ENCODE assay signal across 30 cellular contexts in genomic region chr19:11494634-11495285, GRCh38. TPM values are rescaled to one million over a fixed set of nuclear protein-coding genes. Genes with fewer than 3 reads are reported as not detected.
"Had no signal": no experiment of that assay in that cellular context is flagged by ENCODE, and none has a peak within 500 bp of the region (broad histone marks: within the 10 kb centered on the region; RNA-seq: fewer than 3 reads in every experiment).

No MANE protein-coding gene starts in this region.

- H3K4me3 ChIP-seq: body of pancreas, esophagus squamous epithelium, heart right ventricle, left ventricle myocardium inferior, lung, ovary, right lobe of liver, upper lobe of left lung, vagina had no signal

- H3K36me3 ChIP-seq: ovary had no signal

- H3K4me1 Mint-ChIP-seq: activated B cell treated with CpG ODN at 0.5 μM for 24 hours; activated CD8-positive, alpha-beta memory T cell treated with anti-CD3 and anti-CD28 coated beads, Interleukin-2, amount 10 ng/mL, durations not matched to agents 7 days and 5 days; activated naive CD4-positive, alpha-beta T cell treated with anti-CD3 and anti-CD28 coated beads, Interleukin-2, amount 50 U/mL, for 24 hours; nephron; T-cell had no signal

- ATAC-seq: activated CD8-positive, alpha-beta memory T cell treated with anti-CD3 and anti-CD28 coated beads, Interleukin-2, amount 10 ng/mL, durations not matched to agents 7 days and 5 days; activated CD8-positive, alpha-beta T cell treated with anti-CD3 and anti-CD28 coated beads, Interleukin-2, amount 10 ng/mL, durations not matched to agents 7 days and 5 days; body of pancreas; right lobe of liver; T-cell had no signal

- H3K9me3 Mint-ChIP-seq: activated B cell treated with CpG ODN at 0.5 μM for 24 hours; activated naive CD4-positive, alpha-beta T cell treated with anti-CD3 and anti-CD28 coated beads, Interleukin-2, amount 50 U/mL, for 24 hours; activated T-helper 2 cell treated with anti-CD3 and anti-CD28 coated beads, Interferon-gamma antibody, Interleukin-2, Interleukin-4, amounts not matched to agents 10 μg/mL and 5 μg/mL and 100 μg/mL, durations not matched to agents 14 hours and 24 hours and 36 hours; nephron; T-cell had no signal

- H3K27me3 ChIP-seq: body of pancreas, esophagus squamous epithelium, heart right ventricle, ovary, right lobe of liver, upper lobe of left lung, vagina had no signal

- H3K4me1 ChIP-seq: esophagus squamous epithelium, heart right ventricle, left ventricle myocardium inferior, upper lobe of left lung, vagina had no signal

- DNase-seq: activated B cell treated with CpG ODN at 0.5 μM for 24 hours; activated CD8-positive, alpha-beta memory T cell treated with anti-CD3 and anti-CD28 coated beads, Interleukin-2, amount 10 ng/mL, durations not matched to agents 7 days and 5 days; activated CD8-positive, alpha-beta T cell treated with anti-CD3 and anti-CD28 coated beads, Interleukin-2, amount 10 ng/mL, durations not matched to agents 7 days and 5 days; activated T-cell treated with anti-CD3 and anti-CD28 coated beads, Interleukin-2, amount 50 U/mL, for 48 hours; aorta; cortex of kidney; esophagus squamous epithelium; foreskin melanocyte; heart right ventricle; kidney glomerular epithelial cell; left ventricle myocardium inferior; ovary; right lobe of liver; stimulated activated CD4-positive, alpha-beta T cell treated with anti-CD3 and anti-CD28 coated beads, Interleukin-2, amount 100 ng/mL, for 48 hours; stimulated activated naive CD4-positive, alpha-beta T cell treated with Interleukin-2 at 50 U/mL for 16 hours; T-cell had no signal

- H3K27me3 Mint-ChIP-seq: activated B cell treated with CpG ODN at 0.5 μM for 24 hours; activated CD8-positive, alpha-beta memory T cell treated with anti-CD3 and anti-CD28 coated beads, Interleukin-2, amount 10 ng/mL, durations not matched to agents 7 days and 5 days; activated naive CD4-positive, alpha-beta T cell treated with anti-CD3 and anti-CD28 coated beads, Interleukin-2, amount 50 U/mL, for 24 hours; progenitor cell of endocrine pancreas; T-cell had no signal

- H3K27ac ChIP-seq: body of pancreas, epithelial cell of prostate, esophagus squamous epithelium, heart right ventricle, left ventricle myocardium inferior, ovary, right lobe of liver, upper lobe of left lung, vagina had no signal

- H3K4me3 Mint-ChIP-seq: activated B cell treated with CpG ODN at 0.5 μM for 24 hours; activated CD8-positive, alpha-beta memory T cell treated with anti-CD3 and anti-CD28 coated beads, Interleukin-2, amount 10 ng/mL, durations not matched to agents 7 days and 5 days; activated CD8-positive, alpha-beta T cell treated with anti-CD3 and anti-CD28 coated beads, Interleukin-2, amount 10 ng/mL, durations not matched to agents 7 days and 5 days; activated naive CD4-positive, alpha-beta T cell treated with anti-CD3 and anti-CD28 coated beads, Interleukin-2, amount 50 U/mL, for 24 hours; nephron; T-cell had no signal

- H3K9me3 ChIP-seq: body of pancreas, esophagus squamous epithelium, heart right ventricle, left ventricle myocardium inferior, ovary, right lobe of liver, upper lobe of left lung, vagina had no signal

- H3K27ac Mint-ChIP-seq: activated B cell treated with CpG ODN at 0.5 μM for 24 hours; activated CD8-positive, alpha-beta memory T cell treated with anti-CD3 and anti-CD28 coated beads, Interleukin-2, amount 10 ng/mL, durations not matched to agents 7 days and 5 days; activated CD8-positive, alpha-beta T cell treated with anti-CD3 and anti-CD28 coated beads, Interleukin-2, amount 10 ng/mL, durations not matched to agents 7 days and 5 days; activated naive CD4-positive, alpha-beta T cell treated with anti-CD3 and anti-CD28 coated beads, Interleukin-2, amount 50 U/mL, for 24 hours; activated T-helper 2 cell treated with anti-CD3 and anti-CD28 coated beads, Interferon-gamma antibody, Interleukin-2, Interleukin-4, amounts not matched to agents 10 μg/mL and 5 μg/mL and 100 μg/mL, durations not matched to agents 14 hours and 24 hours and 36 hours; nephron; progenitor cell of endocrine pancreas; T-cell had no signal

RNA-seq across cellular contexts. Expression of gene ELAVL3, which starts 13.9 kb away (rescaled TPM):
- total RNA-seq: activated B cell treated with CpG ODN at 0.5 μM for 24 hours; activated CD8-positive, alpha-beta memory T cell treated with anti-CD3 and anti-CD28 coated beads, Interleukin-2, amount 10 ng/mL, durations not matched to agents 7 days and 5 days; aorta; body of pancreas; esophagus squamous epithelium; glomerular endothelial cell; mesenteric fat pad; ovary; renal cortical epithelial cell; right lobe of liver; skeletal muscle tissue had no signal
- polyA plus RNA-seq: ovary had no signal

RNA-seq across cellular contexts. Expression of gene CNN1, which starts 43.9 kb away (rescaled TPM):
- total RNA-seq: activated B cell treated with CpG ODN at 0.5 μM for 24 hours; activated CD8-positive, alpha-beta memory T cell treated with anti-CD3 and anti-CD28 coated beads, Interleukin-2, amount 10 ng/mL, durations not matched to agents 7 days and 5 days; activated CD8-positive, alpha-beta T cell treated with anti-CD3 and anti-CD28 coated beads, Interleukin-2, amount 10 ng/mL, durations not matched to agents 7 days and 5 days; activated T-helper 2 cell treated with anti-CD3 and anti-CD28 coated beads, Interferon-gamma antibody, Interleukin-2, Interleukin-4, amounts not matched to agents 10 μg/mL and 5 μg/mL and 100 μg/mL, durations not matched to agents 14 hours and 24 hours and 36 hours; T-helper 2 cell treated with Interferon-gamma antibody and Interleukin-4, amounts not matched to agents 100 ng/mL and 5 ng/mL, for 36 hours had no signal
